In genomic region chr5:69238760-69239251, GRCh38 we compare ENCODE assay signal across 12 cellular contexts. TPM values are rescaled to one million over a fixed set of nuclear protein-coding genes. Genes with fewer than 3 reads are reported as not detected.
A peak's percentile ranks its signal among the peaks of the same experiment; 100 is the strongest.
DNase-seq lines count a peak whose midpoint lies in the region; ATAC-seq and TF ChIP-seq lines count a peak whose summit lies in the region.
"Had no signal": no experiment of that assay in that cellular context is flagged by ENCODE, and none has a peak within 500 bp of the region (broad histone marks: within the 10 kb centered on the region; RNA-seq: fewer than 3 reads in every experiment).

No MANE protein-coding gene starts in this region.

- no peaks in the 10 kb centered on the region for H4K20me1 ChIP-seq in SK-N-SH (ENCODE audit: insufficient read depth)

- H3K9ac ChIP-seq in SK-N-SH: peak overlapping the region; percentile 26; the same call in 1 of the 2 replicates

- H3K27me3 ChIP-seq in SK-N-SH (ENCODE audit: insufficient read depth): no peaks in the 10 kb centered on the region
- no peaks in the 10 kb centered on the region for H3K27me3 ChIP-seq in esophagus squamous epithelium
- H3K27me3 ChIP-seq: body of pancreas had no signal

- POLR2A ChIA-PET in SK-N-SH (lab: Yijun Ruan, JAX): no interaction called here

- H3K36me3 ChIP-seq in SK-N-SH (replicated peaks in 1 of 2; ENCODE audit: control insufficient read depth in 1 of 2, insufficient read depth in 2 of 2, low read length in 1 of 2) (peaks cover 5 to 46% of the 10 kb centered on the region in 2 experiments), esophagus squamous epithelium (peaks cover 3 to 32% (median 8%) of the 10 kb centered on the region in 3 donors)

- H2AFZ ChIP-seq in SK-N-SH (ENCODE audit: low read depth): no peak overlapping the region

- intact Hi-C loops in esophagus squamous epithelium (cut with DNase I) (no loop called here), Right ventricle myocardium inferior (cut with DNase I) (loop anchor here (5.0 kb wide), 1 partner anchor 93 kb away; the partner anchor contains the start of gene CCDC125)

- H3K4me2 ChIP-seq in SK-N-SH: peak overlapping the region; percentile 50

- peaks cover 30% of the 10 kb centered on the region for H3F3A ChIP-seq in SK-N-SH (replicated peaks; ENCODE audit: insufficient read depth)

- H3K79me2 ChIP-seq in SK-N-SH (ENCODE audit: insufficient read depth): peaks cover 84% of the 10 kb centered on the region

- ATAC-seq in Right ventricle myocardium inferior: no peak
- ATAC-seq in HG02973 (IDR thresholded peaks at IDR 0.05; ENCODE audit: unreplicated experiment): no peak
- ATAC-seq: body of pancreas; mucosa of descending colon; stimulated activated naive B cell treated with anti-CD40 and anti-IgM and Interleukin-4, amounts not matched to agents 10 μg/mL and 1 μg/mL and 100 μg/mL, for 72 hours had no signal

- TF ChIP-seq RAD21 in SK-N-SH (IDR thresholded peaks at IDR 0.05; ENCODE audit: low read length): no peak

- peak in 1 of 2 experiments; percentile 64; a peak in 1 of 4 replicates for TF ChIP-seq EP300 in SK-N-SH (IDR thresholded peaks at IDR 0.05; ENCODE audit: borderline replicate concordance in 1 of 2, low read depth in 1 of 2, low read length in 1 of 2)

- H3K4me1 ChIP-seq in SK-N-SH (ENCODE audit: control insufficient read depth in 1 of 2, insufficient read depth in 2 of 2, low read depth in 1 of 2, low read length in 1 of 2): peaks cover 4 to 6% of the 10 kb centered on the region in 2 experiments; a peak in 2 of 4 replicates
- peaks cover 13 to 70% (median 23%) of the 10 kb centered on the region in 3 donors for H3K4me1 ChIP-seq in esophagus squamous epithelium

- CTCF ChIA-PET in SK-N-SH (lab: Yijun Ruan, JAX): no interaction called here

- H3K9me3 ChIP-seq in SK-N-SH (no peaks in the 10 kb centered on the region), esophagus squamous epithelium (no peaks in the 10 kb centered on the region)
- H3K9me3 ChIP-seq: body of pancreas, mucosa of descending colon had no signal

- no peak for TF ChIP-seq CTCF in SK-N-SH (IDR thresholded peaks at IDR 0.05)
- no peak for TF ChIP-seq CTCF in esophagus squamous epithelium (IDR thresholded peaks at IDR 0.05)
- TF ChIP-seq CTCF in retinal pigment epithelial cell (conservative IDR thresholded peaks at IDR 0.05; ENCODE audit: low read depth, low read length): no peak

- DNase-seq in EL: peak; percentile 91
- DNase-seq in SK-N-SH: no peak
- DNase-seq in esophagus squamous epithelium (lab: John Stamatoyannopoulos, UW): no peak
- peak; percentile 36 for DNase-seq in retinal pigment epithelial cell (ENCODE audit: low read depth)
- DNase-seq in Right ventricle myocardium inferior (ENCODE audit: missing footprints): no peak
- DNase-seq in NCI-H1092 treated with DMSO at 0.1 percent for 48 hours (lab: John Stamatoyannopoulos, UW): no peak
- no peak for DNase-seq in activated naive CD4-positive, alpha-beta T cell treated with anti-CD3 and anti-CD28 coated beads, Interleukin-2, amount 50 U/mL, for 16 hours
- DNase-seq: body of pancreas; head of caudate nucleus; mucosa of descending colon; stimulated activated naive B cell treated with anti-CD40 and anti-IgM and Interleukin-4, amounts not matched to agents 10 μg/mL and 1 μg/mL and 100 μg/mL, for 72 hours had no signal

- peak overlapping the region in 1 of 2 experiments; percentile 31; a peak in 1 of 4 replicates for H3K4me3 ChIP-seq in SK-N-SH (ENCODE audit: low read depth in 2 of 2, low read length in 1 of 2)
- no peak overlapping the region for H3K4me3 ChIP-seq in esophagus squamous epithelium
- H3K4me3 ChIP-seq in retinal pigment epithelial cell (ENCODE audit: low read length): no peak overlapping the region
- H3K4me3 ChIP-seq: body of pancreas, mucosa of descending colon had no signal

- H3K27ac ChIP-seq in SK-N-SH (ENCODE audit: low read depth in 2 of 2, low read length in 1 of 2): peak overlapping the region; percentile 53 to 90; a peak in 3 of 4 replicates
- peak overlapping the region in 3 of 4 donors; percentile 1 to 54 (median 19) for H3K27ac ChIP-seq in esophagus squamous epithelium
- H3K27ac ChIP-seq: body of pancreas had no signal

- no peaks in the 10 kb centered on the region for H3K9me2 ChIP-seq in SK-N-SH

- no peak for TF ChIP-seq POLR2A in esophagus squamous epithelium (IDR thresholded peaks at IDR 0.05)

- 14% methylated on average over 6 of the region's 6 CpGs for WGBS in SK-N-SH (ENCODE audit: low lambda C conversion rate)
- 33 to 58% methylated on average over 6 of the region's 6 CpGs for WGBS in esophagus squamous epithelium, 2 donors

TF ChIP-seq in SK-N-SH, 30 proteins besides CTCF, POLR2A, EP300 and RAD21:
- peak; percentile 69 for TF ChIP-seq TCF12 (IDR thresholded peaks at IDR 0.05)
- TF ChIP-seq SIN3A (IDR thresholded peaks at IDR 0.05; ENCODE audit: borderline replicate concordance, low read depth, low read length): no peak
- peak; percentile 91 for TF ChIP-seq FOSL2 (IDR thresholded peaks at IDR 0.05; ENCODE audit: borderline replicate concordance, low read depth)
- TF ChIP-seq FOXJ3 (CRISPR knock-in tag; IDR thresholded peaks at IDR 0.05): no peak
- no peak for TF ChIP-seq GABPA (IDR thresholded peaks at IDR 0.05; ENCODE audit: low read depth)
- no peak for TF ChIP-seq YY1 (IDR thresholded peaks at IDR 0.05; ENCODE audit: low read depth)
- peak; percentile 28; the same call in 1 of the 2 replicates for TF ChIP-seq POLR2AphosphoS5 (IDR thresholded peaks at IDR 0.05; ENCODE audit: low read depth, low read length)
- 0 out of 2 replicates have a peak, but pooled peaks have one; percentile 67 for TF ChIP-seq TEAD4 (IDR thresholded peaks at IDR 0.05; ENCODE audit: borderline replicate concordance, insufficient read depth)
- TF ChIP-seq ZBTB33 (IDR thresholded peaks at IDR 0.05; ENCODE audit: borderline replicate concordance, low read depth): no peak
- no peak for TF ChIP-seq NRF1 (IDR thresholded peaks at IDR 0.05; ENCODE audit: low read depth, low read length)
- peak; percentile 94 for TF ChIP-seq JUND (IDR thresholded peaks at IDR 0.05)
- TF ChIP-seq FOXM1 (IDR thresholded peaks at IDR 0.05; ENCODE audit: low read depth): peak; percentile 33; the same call in 1 of the 2 replicates
- TF ChIP-seq RCOR1 (IDR thresholded peaks at IDR 0.05; ENCODE audit: low read length): no peak
- peak; percentile 65; the same call in 1 of the 2 replicates for TF ChIP-seq PBX3 (IDR thresholded peaks at IDR 0.05)

RNA-seq across cellular contexts. Expression of gene CDK7, which starts 4.1 kb away (rescaled TPM):
- 44.2 and 62.1 TPM in 2 replicates for polyA plus RNA-seq in SK-N-SH (2012; rRNA removed)
- 71.0 and 91.6 TPM in 2 replicates for polyA plus RNA-seq in SK-N-SH (2012; cell fraction: cytosol; rRNA removed)
- polyA plus RNA-seq in SK-N-SH (2012; cell fraction: nucleus; rRNA removed): 14.1 and 41.0 TPM in 2 replicates
- total RNA-seq in esophagus squamous epithelium: 10 to 100 TPM; 21.8 to 40.7 (median 32.2) TPM
- total RNA-seq in Right ventricle myocardium inferior: 10.5 TPM

RNA-seq across cellular contexts. Expression of gene CENPH, which starts 49.4 kb away (rescaled TPM):
- 12.8 and 14.6 TPM in 2 replicates for polyA plus RNA-seq in SK-N-SH (2012; rRNA removed)
- 17.8 and 20.8 TPM in 2 replicates for polyA plus RNA-seq in SK-N-SH (2012; cell fraction: cytosol; rRNA removed)
- 3.7 and 4.2 TPM in 2 replicates for polyA plus RNA-seq in SK-N-SH (2012; cell fraction: nucleus; rRNA removed)
- total RNA-seq in esophagus squamous epithelium (10 to 100 TPM in 1 of 4 donors, 1 to 10 TPM in 3; 4.8 to 10.4 (median 9.0) TPM), Right ventricle myocardium inferior (3.6 TPM)

Comparison
In these comparisons a context has a peak if more than half of its experiments do, and no peak if none do; other contexts are left out.
1. DNase-seq: peak in EL (single experiment) and retinal pigment epithelial cell (single experiment); none in SK-N-SH (single experiment), esophagus squamous epithelium (single experiment), Right ventricle myocardium inferior (single experiment), NCI-H1092 treated with DMSO at 0.1 percent for 48 hours (single experiment) and activated naive CD4-positive, alpha-beta T cell treated with anti-CD3 and anti-CD28 coated beads, Interleukin-2, amount 50 U/mL, for 16 hours (single experiment).